Comparison of ENCODE assay signal across 23 cellular contexts in genomic region chr2:234134496-234134895, GRCh38.
DNase-seq lines count a peak whose midpoint lies in the region; ATAC-seq and TF ChIP-seq lines count a peak whose summit lies in the region.
"Had no signal": no experiment of that assay in that cellular context is flagged by ENCODE, and none has a peak within 500 bp of the region (broad histone marks: within the 10 kb centered on the region; RNA-seq: fewer than 3 reads in every experiment).

No MANE protein-coding gene starts in this region.

- H3K4me1 ChIP-seq in BLaER1 (peaks cover 75% of the 10 kb centered on the region), neuronal stem cell (ENCODE audit: control insufficient read depth in 2 of 2, insufficient read depth in 1 of 2, low read depth in 1 of 2, low read length in 2 of 2) (peaks cover 0 to 10% of the 10 kb centered on the region in 2 donors)

- peak overlapping the region; percentile 34 for H2AK5ac ChIP-seq in neuronal stem cell (ENCODE audit: low read depth, low read length)

- H3K9me3 ChIP-seq in BLaER1, result peaks cover 48% of the 10 kb centered on the region
- H3K9me3 ChIP-seq in neuronal stem cell (replicated peaks in 1 of 2; ENCODE audit: control insufficient read depth in 2 of 2, insufficient read depth in 1 of 2, low read depth in 1 of 2, low read length in 2 of 2), result peaks cover 0 to 2% of the 10 kb centered on the region in 2 donors
- H3K9me3 ChIP-seq: Caco-2, SJSA1 had no signal

- no peak overlapping the region for H2BK15ac ChIP-seq in neuronal stem cell (ENCODE audit: low read length)

- no peak overlapping the region for H2BK120ac ChIP-seq in neuronal stem cell (ENCODE audit: low read depth, low read length)

- no peak overlapping the region for H3K18ac ChIP-seq in neuronal stem cell (ENCODE audit: low read length)

- peak; percentile 44 for DNase-seq in M059J (ENCODE audit: low read depth)
- peak; percentile 37 for DNase-seq in brain microvascular endothelial cell
- DNase-seq in neuronal stem cell (ENCODE audit: low spot score), result no peak
- DNase-seq in stimulated activated CD4-positive, alpha-beta T cell treated with anti-CD3 and anti-CD28 coated beads, Interleukin-4, amount 100 ng/mL, for 24 hours, result no peak
- DNase-seq in kidney tubule cell (ENCODE audit: low spot score), result no peak
- DNase-seq: AML-193; Caco-2; CD8-positive, alpha-beta T cell; EL; GDM1; MV-4-11; NCI-H1105; NCI-H1436 treated with DMSO at 0.1 percent for 48 hours; NCI-H187 treated with DMSO at 0.1 percent for 48 hours; NCI-H2171 treated with DMSO at 0.1 percent for 48 hours; NCI-H524 treated with DMSO at 0.1 percent for 48 hours; NCI-H774; Right ventricle myocardium superior had no signal

- no peak for ATAC-seq in HG03039 (IDR thresholded peaks at IDR 0.05; ENCODE audit: unreplicated experiment)
- ATAC-seq: CD8-positive, alpha-beta T cell; HCT116 had no signal

- H2BK12ac ChIP-seq in neuronal stem cell (ENCODE audit: low read length), result no peak overlapping the region

- H3K9ac ChIP-seq in BLaER1 (peak overlapping the region; percentile 32; the same call in 1 of the 2 replicates), neuronal stem cell (ENCODE audit: low read depth, low read length, poor library complexity) (no peak overlapping the region)

- H2AFZ ChIP-seq in neuronal stem cell (ENCODE audit: low read length), result no peak overlapping the region

- H4K91ac ChIP-seq in neuronal stem cell (ENCODE audit: low read depth, low read length, poor library complexity), result no peak overlapping the region

- H3K4me2 ChIP-seq in BLaER1 (peak overlapping the region; percentile 74), neuronal stem cell (ENCODE audit: insufficient read depth, low read length, poor library complexity, severe bottlenecking) (no peak overlapping the region)

- no peaks in the 10 kb centered on the region for H4K20me1 ChIP-seq in BLaER1

- in situ Hi-C loops in brain microvascular endothelial cell (cut with HindIII; ENCODE audit: low pct_ligation_motif_present, low sequenced_read_pairs), result loop anchor here (25.0 kb wide), 1 partner anchor 378 kb away; no protein-coding TSS in a partner anchor

- H3K4ac ChIP-seq in neuronal stem cell (ENCODE audit: low read length), result no peak overlapping the region

- H3K14ac ChIP-seq in neuronal stem cell (ENCODE audit: low read length), result no peak overlapping the region

- H3K27me3 ChIP-seq in BLaER1 (no peaks in the 10 kb centered on the region), brain microvascular endothelial cell (replicated peaks) (no peaks in the 10 kb centered on the region), neuronal stem cell (ENCODE audit: control insufficient read depth in 3 of 3, insufficient read depth in 3 of 3, low read depth in 1 of 3, low read length in 3 of 3) (peaks cover 0 to 3% (median 0%) of the 10 kb centered on the region in 3 experiments)
- H3K27me3 ChIP-seq: SJSA1 had no signal

- peaks cover 35% of the 10 kb centered on the region for H3K36me3 ChIP-seq in BLaER1
- H3K36me3 ChIP-seq in brain microvascular endothelial cell (replicated peaks), result no peaks in the 10 kb centered on the region
- H3K36me3 ChIP-seq in neuronal stem cell (replicated peaks in 1 of 2; ENCODE audit: control insufficient read depth in 2 of 2, insufficient read depth in 2 of 2, low read length in 2 of 2), result no peaks in the 10 kb centered on the region
- H3K36me3 ChIP-seq: SJSA1 had no signal

- no peak for TF ChIP-seq CTCF in brain microvascular endothelial cell (IDR thresholded peaks at IDR 0.05; ENCODE audit: low read depth, low read length, missing control alignments)

- H3K79me1 ChIP-seq in neuronal stem cell (ENCODE audit: low read depth, low read length), result no peaks in the 10 kb centered on the region

- no peak overlapping the region for H3K23ac ChIP-seq in neuronal stem cell (ENCODE audit: low read depth, low read length, poor library complexity)

- no peak overlapping the region for H2BK5ac ChIP-seq in neuronal stem cell (ENCODE audit: low read length)

- H3K4me3 ChIP-seq in BLaER1 (no peak overlapping the region), brain microvascular endothelial cell (ENCODE audit: low read depth, low read length) (no peak overlapping the region), neuronal stem cell (ENCODE audit: low read length in 2 of 2) (no peak overlapping the region)
- H3K4me3 ChIP-seq: SJSA1 had no signal

- no CpG with 5 or more reads among the region's 6 CpGs for WGBS in neuronal stem cell (ENCODE audit: extremely low coverage in 2 of 2, insufficient read length in 2 of 2, insufficient replicate concordance in 1 of 2), 2 donors

- peak overlapping the region; percentile 78 for H3K27ac ChIP-seq in BLaER1
- no peak overlapping the region for H3K27ac ChIP-seq in brain microvascular endothelial cell
- H3K27ac ChIP-seq in neuronal stem cell (replicated peaks; ENCODE audit: low read length), result no peak overlapping the region
- H3K27ac ChIP-seq: C4-2B, SJSA1 had no signal

- H4K8ac ChIP-seq in neuronal stem cell (ENCODE audit: low read depth, low read length), result no peak overlapping the region

Comparison
In these comparisons a context has a peak if more than half of its experiments do, and no peak if none do; other contexts are left out.
1. DNase-seq: peak in M059J (single experiment) and brain microvascular endothelial cell (single experiment); none in neuronal stem cell (single experiment), stimulated activated CD4-positive, alpha-beta T cell treated with anti-CD3 and anti-CD28 coated beads, Interleukin-4, amount 100 ng/mL, for 24 hours (single experiment) and kidney tubule cell (single experiment).